Comparison of ENCODE assay signal across 8 cellular contexts in genomic region chr6:137904822-137905617, GRCh38. TPM values are rescaled to one million over a fixed set of nuclear protein-coding genes. Genes with fewer than 3 reads are reported as not detected.
DNase-seq lines count a peak whose midpoint lies in the region; ATAC-seq and TF ChIP-seq lines count a peak whose summit lies in the region.

No MANE protein-coding gene starts in this region.

- H3K4me1 ChIP-seq in skeletal muscle tissue (ENCODE audit: control insufficient read depth in 3 of 3, insufficient read depth in 3 of 3, low read length in 3 of 3), result peaks cover 0 to 2% (median 0%) of the 10 kb centered on the region in 3 donors

- peak overlapping the region; percentile 42 to 90 (median 86) for H3K27ac Mint-ChIP-seq in CD14-positive monocyte
- H3K27ac Mint-ChIP-seq in activated naive CD4-positive, alpha-beta T cell treated with anti-CD3 and anti-CD28 coated beads, Interleukin-2, amount 10 ng/mL, durations not matched to agents 7 days and 5 days, result peak overlapping the region; percentile 87

- no peaks in the 10 kb centered on the region for H3K27me3 ChIP-seq in skeletal muscle tissue (ENCODE audit: control insufficient read depth in 3 of 3, insufficient read depth in 3 of 3, low read length in 3 of 3)

- CTCF ChIA-PET in activated naive CD4-positive, alpha-beta T cell treated with anti-CD3 and anti-CD28 coated beads, Interleukin-2, amount 10 ng/mL, durations not matched to agents 7 days and 5 days (lab: Charles Lee), result interaction anchor here (1.0 to 1.3 kb wide), 2 partner anchors 28 to 40 kb away, joined by 3 to 6 read pairs; no protein-coding TSS in a partner anchor

- ATAC-seq in GM21423 (IDR thresholded peaks at IDR 0.05; ENCODE audit: unreplicated experiment), result peak; percentile 30

- peaks cover 32% of the 10 kb centered on the region for H3K4me1 Mint-ChIP-seq in CD14-positive monocyte
- H3K4me1 Mint-ChIP-seq in activated naive CD4-positive, alpha-beta T cell treated with anti-CD3 and anti-CD28 coated beads, Interleukin-2, amount 10 ng/mL, durations not matched to agents 7 days and 5 days, result peaks cover 56% of the 10 kb centered on the region

- H3K9me3 ChIP-seq in skeletal muscle tissue (ENCODE audit: control insufficient read depth in 3 of 3, low read length in 3 of 3), result no peaks in the 10 kb centered on the region

- no peaks in the 10 kb centered on the region for H3K36me3 Mint-ChIP-seq in CD14-positive monocyte
- H3K36me3 Mint-ChIP-seq in activated naive CD4-positive, alpha-beta T cell treated with anti-CD3 and anti-CD28 coated beads, Interleukin-2, amount 10 ng/mL, durations not matched to agents 7 days and 5 days, result no peaks in the 10 kb centered on the region

- H3K4me3 ChIP-seq in skeletal muscle tissue (ENCODE audit: low read length in 3 of 3), result peak overlapping the region in 2 of 3 donors; percentile 11 to 41

- H3K9me3 Mint-ChIP-seq in CD14-positive monocyte, result peaks cover 0 to 2% (median 0%) of the 10 kb centered on the region in 7 donors
- H3K9me3 Mint-ChIP-seq in activated naive CD4-positive, alpha-beta T cell treated with anti-CD3 and anti-CD28 coated beads, Interleukin-2, amount 10 ng/mL, durations not matched to agents 7 days and 5 days, result no peaks in the 10 kb centered on the region

- DNase-seq in CD14-positive monocyte (ENCODE audit: low spot score) (peak; percentile 63), LHCN-M2 (ENCODE audit: low read depth) (peak; percentile 29), inferior parietal cortex (ENCODE audit: extremely low spot score) (no peak), NCI-H1417 (lab: John Stamatoyannopoulos, UW) (no peak), NCI-H524 (lab: John Stamatoyannopoulos, UW) (no peak)
- peak; percentile 60 for DNase-seq in activated naive CD4-positive, alpha-beta T cell treated with anti-CD3 and anti-CD28 coated beads, Interleukin-2, amount 10 ng/mL, durations not matched to agents 7 days and 5 days

- H3K27ac ChIP-seq in skeletal muscle tissue (ENCODE audit: low read depth, low read length), result no peak overlapping the region

- intact Hi-C loops in CD14-positive monocyte (cut with micrococcal nuclease), result no loop called here

- H3K27me3 Mint-ChIP-seq in CD14-positive monocyte (ENCODE audit: low read depth in 3 of 3), result peaks cover 0 to 2% (median 0%) of the 10 kb centered on the region in 3 donors
- peaks cover 6% of the 10 kb centered on the region for H3K27me3 Mint-ChIP-seq in activated naive CD4-positive, alpha-beta T cell treated with anti-CD3 and anti-CD28 coated beads, Interleukin-2, amount 10 ng/mL, durations not matched to agents 7 days and 5 days

- TF ChIP-seq CTCF in CD14-positive monocyte (IDR thresholded peaks at IDR 0.05), result no peak

- H3K4me3 Mint-ChIP-seq in CD14-positive monocyte, result peak overlapping the region; percentile 67 to 83
- H3K4me3 Mint-ChIP-seq in activated naive CD4-positive, alpha-beta T cell treated with anti-CD3 and anti-CD28 coated beads, Interleukin-2, amount 10 ng/mL, durations not matched to agents 7 days and 5 days, result peak overlapping the region; percentile 57

- H3K36me3 ChIP-seq in skeletal muscle tissue (ENCODE audit: control insufficient read depth in 3 of 3, insufficient read depth in 3 of 3, low read length in 3 of 3), result no peaks in the 10 kb centered on the region

- H3K9ac ChIP-seq in skeletal muscle tissue (ENCODE audit: low read depth in 1 of 3, low read length in 3 of 3), result peak overlapping the region in 1 of 3 donors; percentile 36

RNA-seq across cellular contexts. Expression of gene TNFAIP3, which starts 38.0 kb away (rescaled TPM):
- 10 to 100 TPM; 35.5 to 38.4 TPM for polyA plus RNA-seq in CD14-positive monocyte
- total RNA-seq in LHCN-M2 (2014; rRNA removed) (2.4 TPM in 2 replicates), skeletal muscle tissue (6.3 TPM)
- polyA plus RNA-seq in LHCN-M2 (2012), result 5.6 TPM

Comparison
In these comparisons a context has a peak if more than half of its experiments do, and no peak if none do; other contexts are left out.
1. DNase-seq: peak in CD14-positive monocyte (single experiment), LHCN-M2 (single experiment) and activated naive CD4-positive, alpha-beta T cell treated with anti-CD3 and anti-CD28 coated beads, Interleukin-2, amount 10 ng/mL, durations not matched to agents 7 days and 5 days (single experiment); none in inferior parietal cortex (single experiment), NCI-H1417 (0 of 3) and NCI-H524 (0 of 2).